35 cellular contexts compared by ENCODE assay signal in the genomic region with DNA sequence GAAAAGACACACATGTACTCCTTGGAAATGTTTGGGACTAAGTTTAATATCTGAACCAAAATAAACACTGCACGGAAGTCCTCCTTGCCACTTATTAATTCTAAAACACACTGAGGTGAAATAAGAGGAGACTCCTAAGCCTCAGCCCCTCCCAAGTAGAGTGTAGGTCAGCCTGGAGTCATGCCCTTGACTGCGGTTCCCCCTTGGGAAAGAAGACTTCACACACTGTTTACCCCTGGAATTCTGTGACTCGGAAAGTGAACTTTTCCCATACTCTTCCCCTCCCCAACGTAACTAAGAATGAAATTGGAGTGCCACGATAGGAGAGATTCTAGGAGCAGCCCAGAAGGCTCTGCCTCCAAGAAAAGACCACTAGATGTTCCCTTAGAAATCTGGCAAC.
"Had no signal": no experiment of that assay in that cellular context is flagged by ENCODE, and none has a peak within 500 bp of the region (broad histone marks: within the 10 kb centered on the region; RNA-seq: fewer than 3 reads in every experiment).

No MANE protein-coding gene starts in this region.

- H3K27me3 Mint-ChIP-seq: activated B cell treated with CpG ODN at 0.5 μM for 24 hours; activated CD4-positive, alpha-beta memory T cell treated with anti-CD3 and anti-CD28 coated beads, Interleukin-2, amount 10 ng/mL, durations not matched to agents 7 days and 5 days; activated naive CD8-positive, alpha-beta T cell treated with anti-CD3 and anti-CD28 coated beads for 36 hours; activated T-helper 17 cell treated with anti-CD3 and anti-CD28 coated beads, Interleukin-2, amount 50 U/mL, for 72 hours; T-cell; T-helper 17 cell had no signal

- H3K9me3 Mint-ChIP-seq: activated B cell treated with CpG ODN at 0.5 μM for 24 hours; activated CD4-positive, alpha-beta memory T cell treated with anti-CD3 and anti-CD28 coated beads, Interleukin-2, amount 10 ng/mL, durations not matched to agents 7 days and 5 days; activated naive CD8-positive, alpha-beta T cell treated with anti-CD3 and anti-CD28 coated beads for 36 hours; activated T-cell treated with anti-CD3 and anti-CD28 coated beads, Interleukin-2, amount 50 U/mL, for 72 hours; activated T-helper 17 cell treated with anti-CD3 and anti-CD28 coated beads, Interleukin-2, amount 50 U/mL, for 72 hours; T-cell had no signal

- H3K36me3 ChIP-seq: brain microvascular endothelial cell, MG63, Peyer's patch had no signal

- H3K27ac ChIP-seq: brain microvascular endothelial cell, Peyer's patch, VCaP had no signal

- H3K36me3 Mint-ChIP-seq: activated naive CD8-positive, alpha-beta T cell treated with anti-CD3 and anti-CD28 coated beads for 36 hours; T-cell had no signal

- H3K4me1 Mint-ChIP-seq: activated B cell treated with CpG ODN at 0.5 μM for 24 hours; activated CD4-positive, alpha-beta memory T cell treated with anti-CD3 and anti-CD28 coated beads, Interleukin-2, amount 10 ng/mL, durations not matched to agents 7 days and 5 days; activated T-helper 17 cell treated with anti-CD3 and anti-CD28 coated beads, Interleukin-2, amount 50 U/mL, for 72 hours; T-helper 17 cell had no signal

- H3K27ac Mint-ChIP-seq: activated B cell treated with CpG ODN at 0.5 μM for 24 hours; activated CD4-positive, alpha-beta memory T cell treated with anti-CD3 and anti-CD28 coated beads, Interleukin-2, amount 10 ng/mL, durations not matched to agents 7 days and 5 days; activated naive CD8-positive, alpha-beta T cell treated with anti-CD3 and anti-CD28 coated beads for 36 hours; activated T-cell treated with anti-CD3 and anti-CD28 coated beads, Interleukin-2, amount 50 U/mL, for 72 hours; activated T-helper 17 cell treated with anti-CD3 and anti-CD28 coated beads, Interleukin-2, amount 50 U/mL, for 72 hours; T-cell; T-helper 17 cell had no signal

- H3K4me3 ChIP-seq: MG63, Peyer's patch had no signal

- H3K27me3 ChIP-seq: brain microvascular endothelial cell, MG63, Peyer's patch had no signal

- H3K9me3 ChIP-seq: MG63, Peyer's patch had no signal

- DNase-seq: activated B cell treated with CpG ODN at 0.5 μM for 24 hours; activated CD4-positive, alpha-beta memory T cell treated with anti-CD3 and anti-CD28 coated beads, Interleukin-2, amount 10 ng/mL, durations not matched to agents 7 days and 5 days; activated CD4-positive, alpha-beta T cell treated with anti-CD3 and anti-CD28 coated beads for 48 hours; activated CD4-positive, CD25-positive, alpha-beta regulatory T cell treated with anti-CD3 and anti-CD28 coated beads, Interleukin-2, amount 50 U/mL, for 72 hours; activated effector memory CD4-positive, alpha-beta T cell treated with anti-CD3 and anti-CD28 coated beads, Interleukin-2, amount 50 U/mL, for 16 hours; activated naive CD4-positive, alpha-beta T cell; activated naive CD4-positive, alpha-beta T cell treated with anti-CD3 and anti-CD28 coated beads, Interleukin-2, amount 50 U/mL, for 16 hours; activated naive CD8-positive, alpha-beta T cell treated with anti-CD3 and anti-CD28 coated beads for 36 hours; activated T-cell treated with anti-CD3 and anti-CD28 coated beads, Interleukin-2, amount 50 U/mL, for 1 hour; activated T-cell treated with anti-CD3 and anti-CD28 coated beads, Interleukin-2, amount 50 U/mL, for 72 hours; amniotic stem cell; brain microvascular endothelial cell; Kasumi-1; KG1; MG63; NCI-H1048; NCI-H1105 treated with DMSO at 0.1 percent for 48 hours; NCI-H1436 treated with DMSO at 0.1 percent for 48 hours; NCI-H1694 treated with DMSO at 0.1 percent for 48 hours; NCI-H2029; NCI-H2171; NCI-H510A; NCI-H526; NCI-H748 treated with DMSO at 0.1 percent for 48 hours; NK-92 treated with Interleukin-12 subunit alpha and Interleukin-12 subunit beta, amount 100 ng/mL, for 24 hours; PC-3; Peyer's patch; RPMI8226; SHP77 treated with DMSO at 0.1 percent for 48 hours; T-cell; T-helper 17 cell; T-helper 9 cell had no signal

- H3K4me1 ChIP-seq: Peyer's patch had no signal

- ATAC-seq: activated T-cell treated with anti-CD3 and anti-CD28 coated beads, Interleukin-2, amount 50 U/mL, for 72 hours; activated T-helper 17 cell treated with anti-CD3 and anti-CD28 coated beads, Interleukin-2, amount 50 U/mL, for 72 hours; PC-3; SK-N-SH treated with all-trans-retinoic acid at 6 μM for 48 hours; T-cell; T-helper 17 cell had no signal

- H3K4me3 Mint-ChIP-seq: activated B cell treated with CpG ODN at 0.5 μM for 24 hours; activated CD4-positive, alpha-beta memory T cell treated with anti-CD3 and anti-CD28 coated beads, Interleukin-2, amount 10 ng/mL, durations not matched to agents 7 days and 5 days; activated naive CD8-positive, alpha-beta T cell treated with anti-CD3 and anti-CD28 coated beads for 36 hours; activated T-cell treated with anti-CD3 and anti-CD28 coated beads, Interleukin-2, amount 50 U/mL, for 72 hours; activated T-helper 17 cell treated with anti-CD3 and anti-CD28 coated beads, Interleukin-2, amount 50 U/mL, for 72 hours; T-cell; T-helper 17 cell had no signal
